ENCODE assay signal across 25 cellular contexts in genomic region chr4:74377714-74378113, GRCh38. TPM values are rescaled to one million over a fixed set of nuclear protein-coding genes. Genes with fewer than 3 reads are reported as not detected.
A peak's percentile ranks its signal among the peaks of the same experiment; 100 is the strongest.
DNase-seq lines count a peak whose midpoint lies in the region; ATAC-seq, FAIRE-seq and TF ChIP-seq lines count a peak whose summit lies in the region.
"Had no signal": no experiment of that assay in that cellular context is flagged by ENCODE, and none has a peak within 500 bp of the region (broad histone marks: within the 10 kb centered on the region; RNA-seq: fewer than 3 reads in every experiment).

No MANE protein-coding gene starts in this region.

- peak overlapping the region; percentile 77 for H3K4me3 Mint-ChIP-seq in Calu3 (ENCODE audit: low read depth, unreplicated experiment)
- H3K4me3 Mint-ChIP-seq in neural progenitor cell: no peak overlapping the region
- H3K4me3 Mint-ChIP-seq: CD4-positive, CD25-positive, alpha-beta regulatory T cell had no signal

- no peak overlapping the region for H2BK20ac ChIP-seq in H1 (ENCODE audit: low read length)

- H4K8ac ChIP-seq in H1 (ENCODE audit: extremely low read depth, insufficient read depth, low read length): no peak overlapping the region

- no peak overlapping the region for H2BK15ac ChIP-seq in H1 (ENCODE audit: low read length)

- no peak overlapping the region for H2BK120ac ChIP-seq in H1 (replicated peaks; ENCODE audit: low read depth, low read length)

- intact Hi-C loops in Calu3 (cut with micrococcal nuclease; ENCODE audit: unreplicated experiment): loop anchor here (1.0 to 5.0 kb wide), 3 partner anchors 9 to 295 kb away; no protein-coding TSS in a partner anchor

- H3K9ac ChIP-seq in H1 (replicated peaks in 1 of 4; ENCODE audit: extremely low read depth in 1 of 4, low read depth in 3 of 4, low read length in 3 of 4) (no peak overlapping the region), neural progenitor cell (no peak overlapping the region)

- no peak overlapping the region for H2AK5ac ChIP-seq in H1 (ENCODE audit: low read depth, low read length)

- H3K9me3 Mint-ChIP-seq in Calu3 (ENCODE audit: low read depth, unreplicated experiment) (no peaks in the 10 kb centered on the region), neural progenitor cell (no peaks in the 10 kb centered on the region)
- H3K9me3 Mint-ChIP-seq: CD4-positive, CD25-positive, alpha-beta regulatory T cell had no signal

- H3K9me3 ChIP-seq in RWPE2 (ENCODE audit: severe bottlenecking) (no peaks in the 10 kb centered on the region), H1 (ENCODE audit: insufficient read depth in 2 of 2, low read depth in 1 of 2, low read length in 1 of 2) (no peaks in the 10 kb centered on the region), neural progenitor cell (ENCODE audit: low read depth) (no peaks in the 10 kb centered on the region), small intestine (ENCODE audit: control insufficient read depth, low read depth) (no peaks in the 10 kb centered on the region)
- H3K9me3 ChIP-seq: SJSA1 had no signal

- POLR2A ChIA-PET in H1 (lab: Charles Lee; ENCODE audit: partially characterized antibody): no interaction called here

- peak overlapping the region; percentile 70 for H2AFZ ChIP-seq in H1 (ENCODE audit: low read length)
- H2AFZ ChIP-seq in neural progenitor cell (replicated peaks): peak overlapping the region; percentile 15

- CTCF ChIA-PET in Calu3 (lab: Charles Lee): no interaction called here
- CTCF ChIA-PET in H1 (lab: Charles Lee; ENCODE audit: partially characterized antibody): interaction anchor here (0.6 to 4.9 kb wide), 28 partner anchors 7 to 461 kb away, joined by 3 to 73 read pairs (median 4); no protein-coding TSS in a partner anchor

- H2BK5ac ChIP-seq in H1 (ENCODE audit: low read depth, low read length): no peak overlapping the region

- no peak for ATAC-seq in RWPE2 (ENCODE audit: low read depth)
- ATAC-seq: GM12878, HepG2, Panc1 had no signal

- 72% methylated on average over 5 of the region's 5 CpGs; no CpG with 5 or more reads in 1 of the 2 experiments for WGBS in H1 (ENCODE audit: extremely low coverage in 1 of 2, insufficient coverage in 1 of 2, insufficient read length in 1 of 2, insufficient replicate concordance in 2 of 2, low coverage in 1 of 2, low lambda C conversion rate in 2 of 2, missing lambda C conversion rate in 1 of 2), 2 experiments
- 64 to 83% (median 65%) methylated on average over 5 of the region's 5 CpGs for WGBS in small intestine, 3 donors

- no peaks in the 10 kb centered on the region for H3K79me2 ChIP-seq in H1 (ENCODE audit: control insufficient read depth in 1 of 2, insufficient read depth in 2 of 2, low read length in 2 of 2)
- no peaks in the 10 kb centered on the region for H3K79me2 ChIP-seq in neural progenitor cell (ENCODE audit: low read depth)

- H3K4me3 ChIP-seq in RWPE2 (ENCODE audit: severe bottlenecking) (no peak overlapping the region), H1 (ENCODE audit: extremely low read depth in 1 of 4, insufficient read depth in 2 of 4, low read depth in 3 of 4, low read length in 4 of 4) (no peak overlapping the region), neural progenitor cell (no peak overlapping the region), small intestine (ENCODE audit: low read depth in 1 of 2, low read length in 2 of 2) (no peak overlapping the region)
- H3K4me3 ChIP-seq: GM12878, MG63, SJSA1 had no signal

- FAIRE-seq in H1 (lab: Jason Lieb, UNC) (no peak), small intestine (lab: Jason Lieb, UNC) (no peak)
- FAIRE-seq: G401.6, GM12878, HepG2 had no signal

- H3K27ac Mint-ChIP-seq in Calu3 (ENCODE audit: unreplicated experiment) (peak overlapping the region; percentile 95), neural progenitor cell (no peak overlapping the region)
- H3K27ac Mint-ChIP-seq: CD4-positive, CD25-positive, alpha-beta regulatory T cell had no signal

- BruUV-seq in Calu3 (replicated peaks; lab: Mats Ljungman, UMichigan): no TSS peak

- H3K4me1 Mint-ChIP-seq in Calu3 (ENCODE audit: low read depth, unreplicated experiment) (peaks cover 15% of the 10 kb centered on the region), neural progenitor cell (no peaks in the 10 kb centered on the region)
- H3K4me1 Mint-ChIP-seq: CD4-positive, CD25-positive, alpha-beta regulatory T cell had no signal

- no peak for TF ChIP-seq CTCF in Calu3 (IDR thresholded peaks at IDR 0.05; ENCODE audit: unreplicated experiment)
- no peak for TF ChIP-seq CTCF in RWPE2 (IDR thresholded peaks at IDR 0.05; ENCODE audit: poor library complexity, severe bottlenecking)
- TF ChIP-seq CTCF in H1 (IDR thresholded peaks at IDR 0.05; ENCODE audit: control extremely low read depth in 1 of 3, insufficient read depth in 1 of 3, low read depth in 1 of 3, low read length in 3 of 3): no peak
- TF ChIP-seq CTCF in neural progenitor cell (IDR thresholded peaks at IDR 0.05): no peak

- DNase-seq in Calu3: no peak
- DNase-seq in RWPE2 (ENCODE audit: low spot score): no peak
- no peak for DNase-seq in H1 (ENCODE audit: low read depth in 1 of 2, low spot score in 2 of 2)
- no peak for DNase-seq in neural progenitor cell (ENCODE audit: low spot score)
- DNase-seq in small intestine: no peak
- no peak for DNase-seq in Ammon's horn (ENCODE audit: low spot score)
- no peak for DNase-seq in activated CD4-positive, alpha-beta T cell treated with anti-CD3 and anti-CD28 coated beads, Interleukin-2, amount 50 U/mL, for 48 hours
- DNase-seq in SHP77 (lab: John Stamatoyannopoulos, UW): no peak
- DNase-seq: ACHN; CD4-positive, CD25-positive, alpha-beta regulatory T cell; KBM-7; MG63; NCI-H1092; NCI-H1417 treated with DMSO at 0.1 percent for 48 hours; NCI-H1694 treated with DMSO at 0.1 percent for 48 hours; NCI-H2081; NCI-H2227 treated with DMSO at 0.1 percent for 48 hours; NCI-H69 had no signal

- no peaks in the 10 kb centered on the region for H3F3A ChIP-seq in neural progenitor cell (ENCODE audit: low read depth)

- H3K27me3 Mint-ChIP-seq in Calu3 (ENCODE audit: unreplicated experiment) (no peaks in the 10 kb centered on the region), neural progenitor cell (ENCODE audit: insufficient read depth, low read depth) (no peaks in the 10 kb centered on the region)

- H3K18ac ChIP-seq in H1 (ENCODE audit: extremely low read depth, low read length): no peak overlapping the region

- H3K4me1 ChIP-seq in RWPE2 (ENCODE audit: insufficient read depth, poor library complexity, severe bottlenecking): peaks cover 45% of the 10 kb centered on the region
- no peaks in the 10 kb centered on the region for H3K4me1 ChIP-seq in H1 (replicated peaks in 1 of 4; ENCODE audit: control insufficient read depth in 3 of 4, insufficient read depth in 4 of 4, low read length in 3 of 4)
- no peaks in the 10 kb centered on the region for H3K4me1 ChIP-seq in neural progenitor cell
- no peaks in the 10 kb centered on the region for H3K4me1 ChIP-seq in small intestine (ENCODE audit: control insufficient read depth in 2 of 2, insufficient read depth in 1 of 2, low read depth in 1 of 2, low read length in 1 of 2)

- no peak overlapping the region for H4K5ac ChIP-seq in H1 (ENCODE audit: insufficient read length, low read depth, low read length)

- H3K4me2 ChIP-seq in H1 (ENCODE audit: insufficient read depth in 1 of 2, low read depth in 2 of 2, low read length in 2 of 2): no peak overlapping the region
- H3K4me2 ChIP-seq in neural progenitor cell: no peak overlapping the region

- H4K91ac ChIP-seq in H1 (replicated peaks; ENCODE audit: insufficient read length, low read length): no peak overlapping the region

- H3K56ac ChIP-seq in H1 (replicated peaks; ENCODE audit: insufficient read length, low read depth, low read length): no peak overlapping the region

- H3K27ac ChIP-seq in RWPE2 (ENCODE audit: poor library complexity, severe bottlenecking): peak overlapping the region; percentile 99
- no peak overlapping the region for H3K27ac ChIP-seq in H1 (ENCODE audit: low read depth, low read length)
- H3K27ac ChIP-seq in neural progenitor cell: no peak overlapping the region
- H3K27ac ChIP-seq in small intestine (ENCODE audit: low read depth in 1 of 2, low read length in 1 of 2): no peak overlapping the region
- H3K27ac ChIP-seq: SJSA1 had no signal

- no peak overlapping the region for H3K14ac ChIP-seq in H1 (ENCODE audit: insufficient read length)

- no peaks in the 10 kb centered on the region for H3K23me2 ChIP-seq in H1 (ENCODE audit: low read depth, low read length)

- no peak overlapping the region for H2BK12ac ChIP-seq in H1 (ENCODE audit: low read depth, low read length)

- no peak overlapping the region for H3K23ac ChIP-seq in H1 (ENCODE audit: insufficient read length)

- H3K79me1 ChIP-seq in H1 (ENCODE audit: low read depth, low read length): no peaks in the 10 kb centered on the region

- TF ChIP-seq EP300 in H1 (IDR thresholded peaks at IDR 0.05; ENCODE audit: borderline replicate concordance in 1 of 2, low read depth in 2 of 2, low read length in 2 of 2): no peak

- 0 out of 4 replicates have a peak, but pooled peaks of 1 of the 2 experiments have one; percentile 10 for TF ChIP-seq RAD21 in H1 (IDR thresholded peaks at IDR 0.05 in 1 of 2, conservative IDR thresholded peaks at IDR 0.05 in 1 of 2; ENCODE audit: low read depth in 2 of 2, low read length in 2 of 2)

- H3K36me3 ChIP-seq in RWPE2 (ENCODE audit: low read depth): peaks cover 83% of the 10 kb centered on the region
- H3K36me3 ChIP-seq in H1 (ENCODE audit: control insufficient read depth in 2 of 4, insufficient read depth in 4 of 4, low read length in 3 of 4): no peaks in the 10 kb centered on the region
- H3K36me3 ChIP-seq in neural progenitor cell: no peaks in the 10 kb centered on the region
- H3K36me3 ChIP-seq in small intestine (ENCODE audit: control insufficient read depth in 2 of 2, insufficient read depth in 2 of 2, low read length in 2 of 2): no peaks in the 10 kb centered on the region
- H3K36me3 ChIP-seq: MG63, SJSA1 had no signal

- H3K36me3 Mint-ChIP-seq in Calu3 (ENCODE audit: insufficient read depth, unreplicated experiment): peaks cover 96% of the 10 kb centered on the region
- no peaks in the 10 kb centered on the region for H3K36me3 Mint-ChIP-seq in neural progenitor cell
- H3K36me3 Mint-ChIP-seq: CD4-positive, CD25-positive, alpha-beta regulatory T cell had no signal

- TF ChIP-seq POLR2A in H1 (IDR thresholded peaks at IDR 0.05; ENCODE audit: control extremely low read depth in 1 of 2, low read depth in 2 of 2, low read length in 2 of 2): no peak

- no peak overlapping the region for H3K4ac ChIP-seq in H1 (replicated peaks; ENCODE audit: insufficient read length, low read depth, low read length)

- H3K27me3 ChIP-seq in RWPE2 (ENCODE audit: insufficient read depth, poor library complexity, severe bottlenecking) (no peaks in the 10 kb centered on the region), H1 (replicated peaks in 1 of 4; ENCODE audit: control insufficient read depth in 3 of 4, extremely low read depth in 1 of 4, insufficient read depth in 3 of 4, low read length in 3 of 4) (no peaks in the 10 kb centered on the region), neural progenitor cell (no peaks in the 10 kb centered on the region), small intestine (ENCODE audit: control insufficient read depth in 2 of 2, insufficient read depth in 2 of 2, low read length in 2 of 2) (no peaks in the 10 kb centered on the region)
- H3K27me3 ChIP-seq: MG63, SJSA1 had no signal

- H4K20me1 ChIP-seq in H1 (replicated peaks in 1 of 2; ENCODE audit: control insufficient read depth in 1 of 2, insufficient read depth in 2 of 2, low read length in 2 of 2) (no peaks in the 10 kb centered on the region), neural progenitor cell (ENCODE audit: low read depth) (no peaks in the 10 kb centered on the region)

RNA-seq across cellular contexts. Expression of gene EREG, which starts 12.8 kb away (rescaled TPM):
- 413 and 422 TPM in 2 replicates for total RNA-seq in Calu3 (2022)
- total RNA-seq in H1 (2021; fragmentation: NEBNext Ultra II Directional; extraction: Animal tissue kit (Norgen Biotek cat#: 25700)): not detected in 2 replicates
- polyA plus RNA-seq in H1 (2011; rRNA removed): not detected in 2 replicates
- polyA plus RNA-seq in H1 (2011; cell fraction: cytosol; rRNA removed): not detected
- polyA plus RNA-seq in H1 (2011; cell fraction: nucleus; rRNA removed): not detected
- polyA plus RNA-seq in H1 (2012, experiment 1 of 2): not detected in 4 replicates
- not detected for polyA plus RNA-seq in H1 (2012, experiment 2 of 2)
- not detected for polyA plus RNA-seq in H1 (2013, experiment 1 of 2)
- polyA plus RNA-seq in H1 (2013, experiment 2 of 2): 0.02 TPM
- polyA minus RNA-seq in H1 (2011; rRNA and poly(A)+ RNA removed): not detected in 2 replicates
- not detected for polyA minus RNA-seq in H1 (2011; cell fraction: cytosol; rRNA and poly(A)+ RNA removed)
- not detected for polyA minus RNA-seq in H1 (2011; cell fraction: nucleus; rRNA and poly(A)+ RNA removed)
- total RNA-seq in neural progenitor cell (ENCODE audit: low replicate concordance): not detected in 2 replicates
- under 1 TPM in 2 of 3 donors, not detected in 1; 0.22 to 0.75 TPM for polyA plus RNA-seq in small intestine
- total RNA-seq: GM12878, H4, HT1080, SJSA1 had no signal
- polyA plus RNA-seq: CD4-positive, CD25-positive, alpha-beta regulatory T cell; GM12878 had no signal

Comparison
In these comparisons a context has a peak if more than half of its experiments do, and no peak if none do; other contexts are left out.
1. RNA of gene EREG, which starts 12.8 kb away (total RNA-seq): 413 to 422 TPM in Calu3; not detected in H1 and not detected in neural progenitor cell; every median in the first group is over 100 times any median in the second.